Comparison of ENCODE assay signal across 19 cellular contexts in the genomic region with DNA sequence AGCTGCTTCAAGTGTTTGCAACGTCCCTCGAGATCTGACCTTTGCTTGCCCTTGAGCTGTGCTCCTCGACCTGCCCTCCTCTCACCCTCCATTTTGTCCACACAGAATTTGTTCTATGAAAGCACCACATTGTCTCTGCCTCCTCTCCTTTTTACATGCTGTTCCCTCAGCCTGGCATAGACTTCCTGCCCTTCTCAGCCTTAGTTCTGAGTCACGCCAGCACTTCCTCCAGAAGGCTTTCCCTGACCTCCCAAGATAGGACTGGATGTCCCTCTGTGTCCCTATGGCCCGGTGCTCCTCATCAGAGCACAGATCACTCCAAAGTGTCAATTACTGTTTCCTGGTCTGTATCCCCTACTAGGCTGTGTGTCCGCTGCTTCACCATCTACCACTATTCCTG.
"Had no signal": no experiment of that assay in that cellular context is flagged by ENCODE, and none has a peak within 500 bp of the region (broad histone marks: within the 10 kb centered on the region; RNA-seq: fewer than 3 reads in every experiment).

No MANE protein-coding gene starts in this region.

- H3K4me1 Mint-ChIP-seq: immature natural killer cell had no signal

- H3K27ac ChIP-seq: body of pancreas, dorsolateral prefrontal cortex, gastrocnemius medialis, ovary, thyroid gland had no signal

- H3K9me3 ChIP-seq: body of pancreas, gastrocnemius medialis, ovary, thyroid gland had no signal

- H3K27me3 Mint-ChIP-seq: naive thymus-derived CD4-positive, alpha-beta T cell had no signal

- H3K36me3 ChIP-seq: gastrocnemius medialis, ovary, thyroid gland had no signal

- H3K36me3 Mint-ChIP-seq: immature natural killer cell had no signal

- H3K4me3 ChIP-seq: body of pancreas, dorsolateral prefrontal cortex, gastrocnemius medialis, ovary, thyroid gland had no signal

- H3K4me1 ChIP-seq: body of pancreas, gastrocnemius medialis, thyroid gland had no signal

- DNase-seq: activated CD4-positive, alpha-beta T cell treated with anti-CD3 and anti-CD28 coated beads, Interleukin-2, amount 50 U/mL, for 1 hour; activated CD4-positive, CD25-positive, alpha-beta regulatory T cell treated with anti-CD3 and anti-CD28 coated beads, Interleukin-2, amount 50 U/mL, for 72 hours; activated CD8-positive, alpha-beta memory T cell treated with anti-CD3 and anti-CD28 coated beads, Interleukin-2, amount 50 U/mL, for 4 hours; activated naive CD4-positive, alpha-beta T cell treated with anti-CD3 and anti-CD28 coated beads for 36 hours; activated T-cell treated with anti-CD3 and anti-CD28 coated beads, Interleukin-2, amount 50 U/mL, for 4 hours; body of pancreas; dorsolateral prefrontal cortex; erythroblast; gastrocnemius medialis; immature natural killer cell; mesendoderm; naive thymus-derived CD4-positive, alpha-beta T cell; ovary; stimulated activated CD4-positive, alpha-beta T cell treated with anti-CD3 and anti-CD28 coated beads, Interleukin-12 subunit alpha, Interleukin-12 subunit beta, amount 100 ng/mL, for 4 hours; stimulated activated CD4-positive, alpha-beta T cell treated with anti-CD3 and anti-CD28 coated beads, Interleukin-1b, Interleukin-23, amount 100 ng/mL, for 48 hours; stimulated activated CD8-positive, alpha-beta memory T cell treated with anti-CD3 and anti-CD28 coated beads, Interleukin-4, amount 100 ng/mL, for 48 hours; stimulated activated naive CD4-positive, alpha-beta T cell; thyroid gland had no signal

- H3K27ac Mint-ChIP-seq: activated naive CD4-positive, alpha-beta T cell treated with anti-CD3 and anti-CD28 coated beads for 36 hours; immature natural killer cell; T-helper 1 cell treated with Interleukin-12 subunit alpha and Interleukin-12 subunit beta and Interleukin-4 antibody, amounts not matched to agents 30 μg/mL and 1 μg/mL, for 36 hours had no signal

- H3K27me3 ChIP-seq: body of pancreas, gastrocnemius medialis, ovary, thyroid gland had no signal

- H3K9me3 Mint-ChIP-seq: activated naive CD4-positive, alpha-beta T cell treated with anti-CD3 and anti-CD28 coated beads for 36 hours; activated T-cell treated with anti-CD3 and anti-CD28 coated beads, Interleukin-2, amount 50 U/mL, for 4 hours; immature natural killer cell; naive thymus-derived CD4-positive, alpha-beta T cell; T-helper 1 cell treated with Interleukin-12 subunit alpha and Interleukin-12 subunit beta and Interleukin-4 antibody, amounts not matched to agents 30 μg/mL and 1 μg/mL, for 36 hours had no signal

- H3K4me3 Mint-ChIP-seq: activated naive CD4-positive, alpha-beta T cell treated with anti-CD3 and anti-CD28 coated beads for 36 hours; activated T-cell treated with anti-CD3 and anti-CD28 coated beads, Interleukin-2, amount 50 U/mL, for 4 hours; immature natural killer cell; naive thymus-derived CD4-positive, alpha-beta T cell; T-helper 1 cell treated with Interleukin-12 subunit alpha and Interleukin-12 subunit beta and Interleukin-4 antibody, amounts not matched to agents 30 μg/mL and 1 μg/mL, for 36 hours had no signal

- ATAC-seq: activated T-cell treated with anti-CD3 and anti-CD28 coated beads, Interleukin-2, amount 50 U/mL, for 4 hours; body of pancreas; gastrocnemius medialis; naive thymus-derived CD4-positive, alpha-beta T cell had no signal
